ENCODE assay signal across 13 cellular contexts in genomic region chr16:81483064-81483969, GRCh38. TPM values are rescaled to one million over a fixed set of nuclear protein-coding genes. Genes with fewer than 3 reads are reported as not detected.
DNase-seq lines count a peak whose midpoint lies in the region; ATAC-seq and TF ChIP-seq lines count a peak whose summit lies in the region.
"Had no signal": no experiment of that assay in that cellular context is flagged by ENCODE, and none has a peak within 500 bp of the region (broad histone marks: within the 10 kb centered on the region; RNA-seq: fewer than 3 reads in every experiment).

No MANE protein-coding gene starts in this region.

- H3K4me3 Mint-ChIP-seq in activated B cell treated with CpG ODN at 0.5 μM for 24 hours: peak overlapping the region; percentile 29
- H3K4me3 Mint-ChIP-seq in CD8-positive, alpha-beta T cell: no peak overlapping the region

- intact Hi-C loops in left ventricle myocardium inferior (cut with micrococcal nuclease) (no loop called here), Right ventricle myocardium inferior (cut with DNase I) (no loop called here), activated B cell treated with CpG ODN at 0.5 μM for 24 hours (cut with micrococcal nuclease) (loop anchor here (5.0 kb wide), 1 partner anchor 349 kb away; no protein-coding TSS in a partner anchor), mammary epithelial cell (cut with micrococcal nuclease) (no loop called here), sciatic nerve (cut with DNase I) (no loop called here)
- intact Hi-C loops in CD8-positive, alpha-beta T cell (cut with DNase I, micrococcal nuclease): no loop called here

- dilution Hi-C loops in mammary epithelial cell (cut with HindIII; ENCODE audit: low sequenced_read_pairs): loop anchor here (5.0 kb wide), 1 partner anchor 86 kb away; no protein-coding TSS in a partner anchor

- WGBS in mammary epithelial cell (ENCODE audit: low coverage, missing lambda C conversion rate): 96% methylated on average over 9 of the region's 10 CpGs

- H3K27ac Mint-ChIP-seq in activated B cell treated with CpG ODN at 0.5 μM for 24 hours: peak overlapping the region; percentile 93
- H3K27ac Mint-ChIP-seq in CD8-positive, alpha-beta T cell: no peak overlapping the region

- H3K4me1 Mint-ChIP-seq in activated B cell treated with CpG ODN at 0.5 μM for 24 hours: peaks cover 74% of the 10 kb centered on the region
- peaks cover 75% of the 10 kb centered on the region for H3K4me1 Mint-ChIP-seq in CD8-positive, alpha-beta T cell (ENCODE audit: low read depth)

- no peak for ATAC-seq in Right ventricle myocardium inferior
- no peak for ATAC-seq in activated B cell treated with CpG ODN at 0.5 μM for 24 hours (ENCODE audit: low read depth)
- ATAC-seq in left lobe of liver: peak; percentile 63
- no peak for ATAC-seq in CD8-positive, alpha-beta T cell
- ATAC-seq in sciatic nerve: no peak

- POLR2A ChIA-PET in activated B cell treated with CpG ODN at 0.5 μM for 24 hours (lab: Charles Lee): interaction anchor here (0.6 to 12.7 kb wide), 7 partner anchors 12 to 71 kb away, joined by 3 to 307 read pairs (median 7); partner anchors contain the start of gene CMIP
- POLR2A ChIA-PET in CD8-positive, alpha-beta T cell (lab: Charles Lee): interaction anchor here (1.2 kb wide), 1 partner anchor 14 kb away, joined by 3 read pairs; no protein-coding TSS in a partner anchor

- H2AFZ ChIP-seq in mammary epithelial cell (ENCODE audit: low read depth, low read length): no peak overlapping the region

- in situ Hi-C loops in mammary epithelial cell (cut with MboI; ENCODE audit: low sequenced_read_pairs in 2 of 2): no loop called here

- H3K9me3 ChIP-seq in left ventricle myocardium inferior (replicated peaks): no peaks in the 10 kb centered on the region
- no peaks in the 10 kb centered on the region for H3K9me3 ChIP-seq in CD8-positive, alpha-beta T cell (ENCODE audit: low read length)
- no peaks in the 10 kb centered on the region for H3K9me3 ChIP-seq in mammary epithelial cell (replicated peaks; ENCODE audit: insufficient read depth, low read length)
- H3K9me3 ChIP-seq: ovary had no signal

- peak; percentile 7 for DNase-seq in left ventricle myocardium inferior
- no peak for DNase-seq in Right ventricle myocardium inferior (ENCODE audit: missing footprints)
- DNase-seq in activated B cell treated with CpG ODN at 0.5 μM for 24 hours: no peak
- DNase-seq in left lobe of liver (ENCODE audit: low spot score): no peak
- no peak for DNase-seq in CD8-positive, alpha-beta T cell
- no peak for DNase-seq in NCI-H2171 treated with DMSO at 0.1 percent for 48 hours (lab: John Stamatoyannopoulos, UW)
- no peak for DNase-seq in mammary epithelial cell
- no peak for DNase-seq in sciatic nerve (ENCODE audit: low spot score)
- DNase-seq: activated CD4-positive, alpha-beta T cell treated with anti-CD3 and anti-CD28 coated beads, Interleukin-2, amount 50 U/mL, for 1 hour; aorta; ovary; SHP77; stimulated activated CD4-positive, alpha-beta T cell treated with anti-CD3 and anti-CD28 coated beads, Interleukin-4, amount 100 ng/mL, for 1 hour had no signal

- H3K36me3 ChIP-seq in left ventricle myocardium inferior (no peaks in the 10 kb centered on the region), mammary epithelial cell (ENCODE audit: insufficient read depth, low read length) (peaks cover 2% of the 10 kb centered on the region)
- no peaks in the 10 kb centered on the region for H3K36me3 ChIP-seq in CD8-positive, alpha-beta T cell (ENCODE audit: insufficient read depth, low read length)
- H3K36me3 ChIP-seq: ovary had no signal

- no peaks in the 10 kb centered on the region for H3K9me3 Mint-ChIP-seq in activated B cell treated with CpG ODN at 0.5 μM for 24 hours
- no peaks in the 10 kb centered on the region for H3K9me3 Mint-ChIP-seq in CD8-positive, alpha-beta T cell

- H3K27me3 ChIP-seq in left ventricle myocardium inferior (ENCODE audit: low read depth): no peaks in the 10 kb centered on the region
- no peaks in the 10 kb centered on the region for H3K27me3 ChIP-seq in CD8-positive, alpha-beta T cell (ENCODE audit: insufficient read depth, low read length)
- no peaks in the 10 kb centered on the region for H3K27me3 ChIP-seq in mammary epithelial cell (ENCODE audit: insufficient read depth, low read length)
- H3K27me3 ChIP-seq: ovary had no signal

- no TSS peak for BruUV-seq in mammary epithelial cell (replicated peaks; lab: Mats Ljungman, UMichigan)

- no peak overlapping the region for H3K4me2 ChIP-seq in mammary epithelial cell (ENCODE audit: insufficient read depth, low read depth, low read length)

- CTCF ChIA-PET in activated B cell treated with CpG ODN at 0.5 μM for 24 hours (lab: Charles Lee) (interaction anchor here (0.9 kb wide), 1 partner anchor 18 kb away, joined by 4 read pairs; no protein-coding TSS in a partner anchor), mammary epithelial cell (lab: Charles Lee; ENCODE audit: low non-redundant PET) (no interaction called here)
- CTCF ChIA-PET in CD8-positive, alpha-beta T cell (lab: Charles Lee): interaction anchor here (0.6 to 1.1 kb wide), 2 partner anchors 23 to 81 kb away, joined by 3 read pairs; no protein-coding TSS in a partner anchor

- H3K27ac ChIP-seq in left ventricle myocardium inferior (replicated peaks): peak overlapping the region; percentile 56
- no peak overlapping the region for H3K27ac ChIP-seq in CD8-positive, alpha-beta T cell (ENCODE audit: low read depth, low read length)
- no peak overlapping the region for H3K27ac ChIP-seq in mammary epithelial cell (ENCODE audit: insufficient read depth, low read depth, low read length)
- H3K27ac ChIP-seq: ovary had no signal

- peaks cover 11% of the 10 kb centered on the region for H3K36me3 Mint-ChIP-seq in activated B cell treated with CpG ODN at 0.5 μM for 24 hours (ENCODE audit: low read depth)
- peaks cover 10% of the 10 kb centered on the region for H3K36me3 Mint-ChIP-seq in CD8-positive, alpha-beta T cell

- H3K79me2 ChIP-seq in mammary epithelial cell (ENCODE audit: insufficient read depth, low read length): peaks cover 100% of the 10 kb centered on the region

- no peak overlapping the region for H3K9ac ChIP-seq in mammary epithelial cell (ENCODE audit: insufficient read depth, low read length)

- H4K20me1 ChIP-seq in mammary epithelial cell (ENCODE audit: insufficient read depth, low read length): peaks cover 5% of the 10 kb centered on the region

- H3K27me3 Mint-ChIP-seq in activated B cell treated with CpG ODN at 0.5 μM for 24 hours: no peaks in the 10 kb centered on the region
- no peaks in the 10 kb centered on the region for H3K27me3 Mint-ChIP-seq in CD8-positive, alpha-beta T cell (ENCODE audit: low read depth)

- H3K4me1 ChIP-seq in left ventricle myocardium inferior: peaks cover 61% of the 10 kb centered on the region
- peaks cover 42% of the 10 kb centered on the region for H3K4me1 ChIP-seq in CD8-positive, alpha-beta T cell (ENCODE audit: insufficient read depth, low read length)
- peaks cover 5% of the 10 kb centered on the region for H3K4me1 ChIP-seq in mammary epithelial cell (ENCODE audit: insufficient read depth, low read length)

- no peak overlapping the region for H3K4me3 ChIP-seq in left ventricle myocardium inferior
- H3K4me3 ChIP-seq in CD8-positive, alpha-beta T cell (ENCODE audit: low read depth, low read length): no peak overlapping the region
- no peak overlapping the region for H3K4me3 ChIP-seq in mammary epithelial cell (replicated peaks in 1 of 3; ENCODE audit: insufficient read depth in 1 of 3, low read depth in 2 of 3, low read length in 3 of 3)
- H3K4me3 ChIP-seq: ovary had no signal

- TF ChIP-seq CTCF in left ventricle myocardium inferior (IDR thresholded peaks at IDR 0.05; ENCODE audit: borderline replicate concordance) (no peak), activated B cell treated with CpG ODN at 0.5 μM for 24 hours (IDR thresholded peaks at IDR 0.05) (no peak), mammary epithelial cell (conservative IDR thresholded peaks at IDR 0.05 in 1 of 2, IDR thresholded peaks at IDR 0.05 in 1 of 2; ENCODE audit: extremely low read depth in 1 of 2, insufficient read depth in 1 of 2, low read depth in 1 of 2, low read length in 2 of 2) (no peak)
- TF ChIP-seq CTCF in CD8-positive, alpha-beta T cell (IDR thresholded peaks at IDR 0.05): no peak

RNA-seq across cellular contexts. Expression of gene CMIP, which starts 38.7 kb away (rescaled TPM):
- total RNA-seq in left ventricle myocardium inferior (11.2 TPM), Right ventricle myocardium inferior (10.5 TPM), activated B cell treated with CpG ODN at 0.5 μM for 24 hours (62.4 and 76.3 TPM in 2 replicates), left lobe of liver (15.4 TPM), mammary epithelial cell (10 to 100 TPM; 44.5 to 98.5 TPM), sciatic nerve (72.7 TPM)
- 10 to 100 TPM; 40.9 to 42.1 TPM for total RNA-seq in CD8-positive, alpha-beta T cell
- 15.7 TPM for polyA plus RNA-seq in mammary epithelial cell
- polyA minus RNA-seq in mammary epithelial cell: 61.9 TPM
